1 cellular context compared by ENCODE assay signal in genomic region chr18:11993264-11993916, GRCh38.
TF ChIP-seq lines count a peak whose summit lies in the region.

No MANE protein-coding gene starts in this region.

TF ChIP-seq in WTC11, 78 proteins besides CTCF, POLR2A, EP300 and RAD21 (continued from another document):
- TF ChIP-seq PRDM15 (CRISPR knock-in tag; IDR thresholded peaks at IDR 0.05) (no peak), ATF1 (CRISPR knock-in tag; IDR thresholded peaks at IDR 0.05) (no peak), ERG (CRISPR knock-in tag; IDR thresholded peaks at IDR 0.05) (no peak)
